ENCODE assay signal across 28 cellular contexts in genomic region chr10:119201233-119201632, GRCh38.
"Had no signal": no experiment of that assay in that cellular context is flagged by ENCODE, and none has a peak within 500 bp of the region (broad histone marks: within the 10 kb centered on the region; RNA-seq: fewer than 3 reads in every experiment).

No MANE protein-coding gene starts in this region.

- H3K9ac ChIP-seq: neural progenitor cell had no signal

- H3K4me3 ChIP-seq: coronary artery, gastroesophageal sphincter, heart left ventricle, hepatocyte, lung, neural progenitor cell, ovary, stomach, thyroid gland, vagina had no signal

- H2AFZ ChIP-seq: hepatocyte, neural progenitor cell had no signal

- H3K9me3 Mint-ChIP-seq: effector memory CD8-positive, alpha-beta T cell; nephron; neural progenitor cell; stimulated activated effector memory CD8-positive, alpha-beta T cell treated with anti-CD3 and anti-CD28 coated beads, Interleukin-12 subunit alpha, Interleukin-12 subunit beta, amount 100 ng/mL, for 72 hours had no signal

- H3K27ac ChIP-seq: coronary artery, epithelial cell of prostate, gastroesophageal sphincter, heart left ventricle, hepatocyte, neural progenitor cell, ovary, stomach, thyroid gland, vagina had no signal

- H3K27me3 ChIP-seq: gastroesophageal sphincter, heart left ventricle, hepatocyte, neural progenitor cell, ovary, thyroid gland, vagina had no signal

- H3K4me2 ChIP-seq: hepatocyte, neural progenitor cell had no signal

- H3K9me3 ChIP-seq: gastroesophageal sphincter, heart left ventricle, ovary, stomach, thyroid gland, vagina had no signal

- H3K36me3 ChIP-seq: gastroesophageal sphincter, heart left ventricle, neural progenitor cell, ovary, stomach, thyroid gland, vagina had no signal

- DNase-seq: effector memory CD8-positive, alpha-beta T cell; foreskin fibroblast; heart left ventricle; kidney; mesendoderm; midbrain; naive thymus-derived CD4-positive, alpha-beta T cell; ovary; stimulated activated CD4-positive, alpha-beta T cell treated with anti-CD3 and anti-CD28 coated beads, Interleukin-2, amount 100 ng/mL, for 24 hours; stimulated activated CD4-positive, alpha-beta T cell treated with anti-CD3 and anti-CD28 coated beads, Interleukin-4, amount 100 ng/mL, for 24 hours; stimulated activated naive CD4-positive, alpha-beta T cell treated with Interleukin-2 at 50 U/mL for 16 hours; stomach; thyroid gland; trophoblast cell had no signal

- H3K4me3 Mint-ChIP-seq: effector memory CD8-positive, alpha-beta T cell; naive thymus-derived CD4-positive, alpha-beta T cell; nephron; neural progenitor cell; stimulated activated effector memory CD8-positive, alpha-beta T cell treated with anti-CD3 and anti-CD28 coated beads, Interleukin-12 subunit alpha, Interleukin-12 subunit beta, amount 100 ng/mL, for 72 hours had no signal

- ATAC-seq: effector memory CD8-positive, alpha-beta T cell; esophagus mucosa; gastroesophageal sphincter; heart left ventricle; left lobe of liver; naive thymus-derived CD4-positive, alpha-beta T cell; sciatic nerve; stimulated activated effector memory CD8-positive, alpha-beta T cell treated with anti-CD3 and anti-CD28 coated beads, Interleukin-12 subunit alpha, Interleukin-12 subunit beta, amount 100 ng/mL, for 72 hours had no signal

- H3K36me3 Mint-ChIP-seq: naive thymus-derived CD4-positive, alpha-beta T cell; neural progenitor cell had no signal

- H3K27ac Mint-ChIP-seq: effector memory CD8-positive, alpha-beta T cell; nephron; neural progenitor cell; progenitor cell of endocrine pancreas; stimulated activated effector memory CD8-positive, alpha-beta T cell treated with anti-CD3 and anti-CD28 coated beads, Interleukin-12 subunit alpha, Interleukin-12 subunit beta, amount 100 ng/mL, for 72 hours had no signal

- FAIRE-seq: endometrium, kidney had no signal

- H3K79me2 ChIP-seq: hepatocyte had no signal
